ENCODE assay signal across 9 cellular contexts in the genomic region with DNA sequence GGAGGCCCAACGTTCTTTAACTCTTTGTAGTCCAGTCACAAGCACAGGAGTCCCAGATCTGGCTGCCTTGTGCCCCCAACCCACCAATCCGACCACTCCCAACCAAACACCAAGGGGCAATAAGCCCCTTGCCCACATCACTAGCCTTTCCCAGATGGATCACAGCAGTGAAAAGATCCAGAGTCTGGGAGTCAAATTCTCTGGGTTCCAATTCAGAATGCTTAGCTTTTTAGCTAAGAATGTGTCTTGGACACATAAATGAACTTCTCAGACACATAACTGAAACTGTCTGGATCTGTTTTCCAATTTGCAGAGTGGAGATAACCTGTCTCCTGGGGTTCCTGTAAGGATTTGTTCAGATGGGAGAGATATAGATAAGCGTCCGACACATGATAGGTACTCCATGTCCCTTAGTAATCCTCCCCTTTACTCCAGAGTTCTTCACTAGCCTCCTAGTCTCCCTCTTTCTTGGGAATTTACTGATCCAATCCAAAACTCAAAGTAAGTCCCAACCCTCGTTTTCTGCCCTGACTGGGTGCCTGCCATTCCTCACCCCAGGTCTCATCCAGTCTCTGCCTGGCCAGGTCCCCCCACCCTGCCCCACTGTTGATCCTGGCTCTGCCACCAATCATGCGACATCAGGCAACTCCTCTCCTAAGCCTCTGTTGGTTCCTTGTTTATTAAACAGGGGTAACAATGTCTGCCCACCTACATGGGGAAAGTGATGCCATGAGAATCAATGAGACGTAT. TPM values are rescaled to one million over a fixed set of nuclear protein-coding genes. Genes with fewer than 3 reads are reported as not detected.
A peak's percentile ranks its signal among the peaks of the same experiment; 100 is the strongest.
DNase-seq lines count a peak whose midpoint lies in the region; ATAC-seq and TF ChIP-seq lines count a peak whose summit lies in the region.
"Had no signal": no experiment of that assay in that cellular context is flagged by ENCODE, and none has a peak within 500 bp of the region (broad histone marks: within the 10 kb centered on the region; RNA-seq: fewer than 3 reads in every experiment).

No MANE protein-coding gene starts in this region.

- H3K4me1 Mint-ChIP-seq in T-helper 1 cell treated with Interleukin-12 subunit alpha and Interleukin-12 subunit beta and Interleukin-4 antibody, amounts not matched to agents 30 μg/mL and 1 μg/mL, for 36 hours (ENCODE audit: low read depth) = peaks cover 40% of the 10 kb centered on the region

- H3K27ac ChIP-seq in caudate nucleus (ENCODE audit: low read depth, low read length) (peak overlapping the region; percentile 93), lung (ENCODE audit: low read depth in 1 of 2, low read length in 1 of 2) (peak overlapping the region; percentile 97 to 99), upper lobe of right lung (peak overlapping the region; percentile 99)

- intact Hi-C loops in upper lobe of right lung (cut with DNase I) = loop anchor here (5.0 kb wide), 1 partner anchor 35 kb away; a partner anchor contains a TSS

- WGBS in lung, 2 donors = 34 to 36% methylated on average over 7 of the region's 7 CpGs

- DNase-seq in T-helper 1 cell (no peak), caudate nucleus (lab: John Stamatoyannopoulos, UW) (no peak), lung (ENCODE audit: low spot score) (no peak), upper lobe of right lung (no peak), DMS79 (lab: John Stamatoyannopoulos, UW) (no peak)
- no peak for DNase-seq in stimulated activated CD4-positive, alpha-beta T cell treated with anti-CD3 and anti-CD28 coated beads, Interleukin-2, amount 100 ng/mL, for 24 hours
- DNase-seq: NCI-H1048 had no signal

- H3K27ac Mint-ChIP-seq in T-helper 1 cell treated with Interleukin-12 subunit alpha and Interleukin-12 subunit beta and Interleukin-4 antibody, amounts not matched to agents 30 μg/mL and 1 μg/mL, for 36 hours = peak overlapping the region; percentile 85

- no peak for ATAC-seq in lung (ENCODE audit: insufficient read depth, low FRiP score)
- no peak for ATAC-seq in upper lobe of right lung
- ATAC-seq in esophagus mucosa = no peak

- peaks cover 20 to 25% of the 10 kb centered on the region in 2 donors for H3K4me1 ChIP-seq in lung (ENCODE audit: control insufficient read depth in 2 of 2, insufficient read depth in 2 of 2, low read length in 2 of 2)
- H3K4me1 ChIP-seq in upper lobe of right lung = peaks cover 60% of the 10 kb centered on the region

- TF ChIP-seq CTCF in lung (IDR thresholded peaks at IDR 0.05; ENCODE audit: control extremely low read depth, extremely low read depth) = no peak
- TF ChIP-seq CTCF in upper lobe of right lung (IDR thresholded peaks at IDR 0.05) = no peak

- H3K4me3 Mint-ChIP-seq in T-helper 1 cell treated with Interleukin-12 subunit alpha and Interleukin-12 subunit beta and Interleukin-4 antibody, amounts not matched to agents 30 μg/mL and 1 μg/mL, for 36 hours = no peak overlapping the region

- no peaks in the 10 kb centered on the region for H3K9me3 Mint-ChIP-seq in T-helper 1 cell treated with Interleukin-12 subunit alpha and Interleukin-12 subunit beta and Interleukin-4 antibody, amounts not matched to agents 30 μg/mL and 1 μg/mL, for 36 hours

- peaks cover 5% of the 10 kb centered on the region for H3K36me3 Mint-ChIP-seq in T-helper 1 cell treated with Interleukin-12 subunit alpha and Interleukin-12 subunit beta and Interleukin-4 antibody, amounts not matched to agents 30 μg/mL and 1 μg/mL, for 36 hours (ENCODE audit: low read depth)

- H3K27me3 Mint-ChIP-seq in T-helper 1 cell treated with Interleukin-12 subunit alpha and Interleukin-12 subunit beta and Interleukin-4 antibody, amounts not matched to agents 30 μg/mL and 1 μg/mL, for 36 hours (ENCODE audit: low read depth) = no peaks in the 10 kb centered on the region

- H3K9me3 ChIP-seq in lung (ENCODE audit: control insufficient read depth in 2 of 2, insufficient read depth in 1 of 2, low read length in 1 of 2) = no peaks in the 10 kb centered on the region
- H3K9me3 ChIP-seq in upper lobe of right lung = no peaks in the 10 kb centered on the region

- H3K27me3 ChIP-seq in lung (ENCODE audit: control insufficient read depth, insufficient read depth) (no peaks in the 10 kb centered on the region), upper lobe of right lung (no peaks in the 10 kb centered on the region)

- H3K4me3 ChIP-seq in lung = peak overlapping the region; percentile 98
- peak overlapping the region; percentile 100 for H3K4me3 ChIP-seq in upper lobe of right lung

- H3K36me3 ChIP-seq in lung (ENCODE audit: control insufficient read depth in 2 of 2, insufficient read depth in 2 of 2, low read length in 2 of 2) (no peaks in the 10 kb centered on the region), upper lobe of right lung (peaks cover 9% of the 10 kb centered on the region)

RNA-seq across cellular contexts. Expression of a gene that starts 0.4 kb away (rescaled TPM):
- total RNA-seq in lung = 100 to 1,000 TPM; 175 to 184 TPM
- polyA plus RNA-seq in lung = 100 to 1,000 TPM in 1 of 2 donors, 10 to 100 TPM in 1; 81.6 to 182 TPM
- total RNA-seq in upper lobe of right lung = 185 TPM
- 99.3 TPM for total RNA-seq in esophagus mucosa

RNA-seq across cellular contexts. Expression of a gene that starts 31.8 kb away (rescaled TPM):
- 1 to 10 TPM; 1.6 to 2.9 TPM for total RNA-seq in lung
- 1 to 10 TPM in 1 of 2 donors, under 1 TPM in 1; 0.74 to 2.9 TPM for polyA plus RNA-seq in lung
- total RNA-seq in upper lobe of right lung = 5.1 TPM
- total RNA-seq in esophagus mucosa = 21.1 TPM

RNA-seq across cellular contexts. Expression of a gene that starts 33.0 kb away (rescaled TPM):
- total RNA-seq in lung = 100 to 1,000 TPM; 122 to 312 TPM
- 100 to 1,000 TPM in 1 of 2 donors, 10 to 100 TPM in 1; 86.6 to 129 TPM for polyA plus RNA-seq in lung
- 199 TPM for total RNA-seq in upper lobe of right lung
- total RNA-seq in esophagus mucosa = 142 TPM

RNA-seq across cellular contexts. Expression of a gene that starts 41.6 kb away (rescaled TPM):
- total RNA-seq in lung (100 to 1,000 TPM in 1 of 2 donors, 10 to 100 TPM in 1; 52.6 to 134 TPM), upper lobe of right lung (156 TPM), esophagus mucosa (84.2 TPM)
- polyA plus RNA-seq in lung = 100 to 1,000 TPM; 111 to 134 TPM
